23 cellular contexts compared by ENCODE assay signal in genomic region chr15:38112406-38112805, GRCh38.
"Had no signal": no experiment of that assay in that cellular context is flagged by ENCODE, and none has a peak within 500 bp of the region (broad histone marks: within the 10 kb centered on the region; RNA-seq: fewer than 3 reads in every experiment).

No MANE protein-coding gene starts in this region.

- ATAC-seq: activated CD4-positive, alpha-beta T cell treated with anti-CD3 and anti-CD28 coated beads for 36 hours; activated CD4-positive, CD25-positive, alpha-beta regulatory T cell treated with anti-CD3 and anti-CD28 coated beads, Interleukin-2, amount 50 U/mL, for 24 hours; activated naive CD8-positive, alpha-beta T cell treated with anti-CD3 and anti-CD28 coated beads, Interleukin-2, amount 50 U/mL, for 24 hours; activated T-cell treated with anti-CD3 and anti-CD28 coated beads, Interleukin-2, amount 50 U/mL, for 4 hours; Panc1 had no signal

- H3K4me3 ChIP-seq: SJCRH30, SK-N-MC had no signal

- DNase-seq: activated CD4-positive, alpha-beta T cell treated with anti-CD3 and anti-CD28 coated beads for 36 hours; activated CD4-positive, alpha-beta T cell treated with anti-CD3 and anti-CD28 coated beads, Interleukin-2, amount 10 ng/mL, durations not matched to agents 7 days and 5 days; activated CD4-positive, alpha-beta T cell treated with anti-CD3 and anti-CD28 coated beads, Interleukin-2, amount 50 U/mL, for 48 hours; activated CD8-positive, alpha-beta memory T cell treated with anti-CD3 and anti-CD28 coated beads, Interleukin-2, amount 50 U/mL, for 4 hours; activated naive CD4-positive, alpha-beta T cell treated with anti-CD3 and anti-CD28 coated beads, Interleukin-2, amount 10 ng/mL, durations not matched to agents 7 days and 5 days; activated naive CD8-positive, alpha-beta T cell treated with anti-CD3 and anti-CD28 coated beads, Interleukin-2, amount 50 U/mL, for 24 hours; activated T-cell treated with anti-CD3 and anti-CD28 coated beads for 4 hours; activated T-cell treated with anti-CD3 and anti-CD28 coated beads, Interleukin-2, amount 50 U/mL, for 4 hours; anterior cingulate cortex; central memory CD4-positive, alpha-beta T cell; Karpas-422; NCI-H1105; NCI-H1417 treated with DMSO at 0.1 percent for 48 hours; NCI-H1694 treated with DMSO at 0.1 percent for 48 hours; NCI-H2029; NCI-H345; NCI-H524 treated with DMSO at 0.1 percent for 48 hours; SHP77; SJCRH30; T1000 had no signal
